Comparison of ENCODE assay signal across 8 cellular contexts in genomic region chr6:158560787-158561246, GRCh38. TPM values are rescaled to one million over a fixed set of nuclear protein-coding genes. Genes with fewer than 3 reads are reported as not detected.
DNase-seq lines count a peak whose midpoint lies in the region; ATAC-seq and TF ChIP-seq lines count a peak whose summit lies in the region.

No MANE protein-coding gene starts in this region.

- peak overlapping the region; percentile 94 for H3K4me2 ChIP-seq in IMR-90 (ENCODE audit: low read depth, low read length)

- H3K14ac ChIP-seq in IMR-90 (replicated peaks; ENCODE audit: low read depth, low read length), result peak overlapping the region; percentile 61

- H2BK5ac ChIP-seq in IMR-90 (ENCODE audit: low read depth, low read length, poor library complexity, severe bottlenecking), result peak overlapping the region; percentile 3

- no peaks in the 10 kb centered on the region for H3K9me3 Mint-ChIP-seq in Calu3 (ENCODE audit: low read depth, unreplicated experiment)
- H3K9me3 Mint-ChIP-seq in activated T-helper 2 cell treated with anti-CD3 and anti-CD28 coated beads, Interferon-gamma antibody, Interleukin-2, Interleukin-4, amounts not matched to agents 10 μg/mL and 5 μg/mL and 100 μg/mL, durations not matched to agents 14 hours and 24 hours and 36 hours, result no peaks in the 10 kb centered on the region

- in situ Hi-C loops in IMR-90 (cut with MboI; ENCODE audit: low sequenced_read_pairs), result no loop called here

- H2AK9ac ChIP-seq in IMR-90 (replicated peaks; ENCODE audit: low read depth, low read length, poor library complexity), result peak overlapping the region; percentile 91

- peaks cover 25% of the 10 kb centered on the region for H3K9me1 ChIP-seq in IMR-90 (ENCODE audit: insufficient read depth, low read length)

- TF ChIP-seq POLR2A in IMR-90 (IDR thresholded peaks at IDR 0.05; ENCODE audit: low read depth, low read length), result no peak
- no peak for TF ChIP-seq POLR2A in spleen (IDR thresholded peaks at IDR 0.05)

- no peaks in the 10 kb centered on the region for H3K27me3 Mint-ChIP-seq in Calu3 (ENCODE audit: unreplicated experiment)
- H3K27me3 Mint-ChIP-seq in activated T-helper 2 cell treated with anti-CD3 and anti-CD28 coated beads, Interferon-gamma antibody, Interleukin-2, Interleukin-4, amounts not matched to agents 10 μg/mL and 5 μg/mL and 100 μg/mL, durations not matched to agents 14 hours and 24 hours and 36 hours (ENCODE audit: low read depth), result peaks cover under 1% of the 10 kb centered on the region

- H2AFZ ChIP-seq in IMR-90 (replicated peaks; ENCODE audit: low read length, poor library complexity), result peak overlapping the region; percentile 90

- H3K4me1 Mint-ChIP-seq in Calu3 (ENCODE audit: low read depth, unreplicated experiment), result peaks cover 18% of the 10 kb centered on the region
- peaks cover 40% of the 10 kb centered on the region for H3K4me1 Mint-ChIP-seq in activated T-helper 2 cell treated with anti-CD3 and anti-CD28 coated beads, Interferon-gamma antibody, Interleukin-2, Interleukin-4, amounts not matched to agents 10 μg/mL and 5 μg/mL and 100 μg/mL, durations not matched to agents 14 hours and 24 hours and 36 hours (ENCODE audit: low read depth)

- peak overlapping the region; percentile 85 for H3K4me3 Mint-ChIP-seq in Calu3 (ENCODE audit: low read depth, unreplicated experiment)
- H3K4me3 Mint-ChIP-seq in activated T-helper 2 cell treated with anti-CD3 and anti-CD28 coated beads, Interferon-gamma antibody, Interleukin-2, Interleukin-4, amounts not matched to agents 10 μg/mL and 5 μg/mL and 100 μg/mL, durations not matched to agents 14 hours and 24 hours and 36 hours (ENCODE audit: low read depth), result peak overlapping the region; percentile 97

- H3K4me1 ChIP-seq in IMR-90 (ENCODE audit: control insufficient read depth, insufficient read depth, low read length) (peaks cover 12% of the 10 kb centered on the region), spleen (peaks cover 10 to 68% (median 57%) of the 10 kb centered on the region in 6 donors)

- H4K5ac ChIP-seq in IMR-90 (ENCODE audit: low read depth, low read length), result peak overlapping the region; percentile 13; the same call in 1 of the 2 replicates

- H3K18ac ChIP-seq in IMR-90 (ENCODE audit: low read depth, low read length), result no peak overlapping the region

- H3K36me3 ChIP-seq in IMR-90 (ENCODE audit: control insufficient read depth, insufficient read depth, low read length) (no peaks in the 10 kb centered on the region), spleen (no peaks in the 10 kb centered on the region)

- H2AK5ac ChIP-seq in IMR-90 (ENCODE audit: low read depth, low read length), result 0 out of 2 replicates have a peak overlapping the region, but pooled peaks have one; percentile 20

- peak overlapping the region; percentile 53 for H4K91ac ChIP-seq in IMR-90 (ENCODE audit: insufficient read depth, low read depth, low read length)

- peak overlapping the region in 1 of 2 experiments; percentile 28; a peak in 2 of 4 replicates for H4K8ac ChIP-seq in IMR-90 (ENCODE audit: low read depth in 2 of 2, low read length in 2 of 2)

- H3K4me3 ChIP-seq in IMR-90 (ENCODE audit: insufficient read depth, low read depth, low read length) (peak overlapping the region; percentile 76), iPS-11a (ENCODE audit: low read depth, low read length) (peak overlapping the region; percentile 67), spleen (peak overlapping the region; percentile 84 to 98 (median 94))

- H3K27me3 ChIP-seq in IMR-90 (ENCODE audit: control insufficient read depth, insufficient read depth, low read length) (no peaks in the 10 kb centered on the region), spleen (replicated peaks in 1 of 7) (no peaks in the 10 kb centered on the region)

- intact Hi-C loops in Calu3 (cut with micrococcal nuclease; ENCODE audit: unreplicated experiment) (no loop called here), IMR-90 (cut with micrococcal nuclease) (loop anchor here (2.0 kb wide), 1 partner anchor 42 kb away; no protein-coding TSS in a partner anchor), spleen (cut with DNase I; ENCODE audit: low total_unique reads) (no loop called here)
- intact Hi-C loops in activated T-helper 2 cell treated with anti-CD3 and anti-CD28 coated beads, Interferon-gamma antibody, Interleukin-2, Interleukin-4, amounts not matched to agents 10 μg/mL and 5 μg/mL and 100 μg/mL, durations not matched to agents 14 hours and 24 hours and 36 hours (cut with micrococcal nuclease), result loop anchor here (1.0 to 5.0 kb wide), 2 partner anchors 16 to 86 kb away; no protein-coding TSS in a partner anchor

- peaks cover 40% of the 10 kb centered on the region for H3K36me3 Mint-ChIP-seq in Calu3 (ENCODE audit: insufficient read depth, unreplicated experiment)
- H3K36me3 Mint-ChIP-seq in activated T-helper 2 cell treated with anti-CD3 and anti-CD28 coated beads, Interferon-gamma antibody, Interleukin-2, Interleukin-4, amounts not matched to agents 10 μg/mL and 5 μg/mL and 100 μg/mL, durations not matched to agents 14 hours and 24 hours and 36 hours (ENCODE audit: low read depth), result peaks cover 19% of the 10 kb centered on the region

- no TSS peak for BruUV-seq in Calu3 (replicated peaks; lab: Mats Ljungman, UMichigan)
- BruUV-seq in IMR-90 (replicated peaks; lab: Mats Ljungman, UMichigan), result no TSS peak

- H4K20me1 ChIP-seq in IMR-90 (ENCODE audit: insufficient read depth, low read length), result peaks cover 50% of the 10 kb centered on the region

- no peak overlapping the region for H2BK15ac ChIP-seq in IMR-90 (ENCODE audit: low read depth, low read length)

- H3K27ac ChIP-seq in IMR-90 (ENCODE audit: insufficient read depth, low read length), result peak overlapping the region; percentile 64
- H3K27ac ChIP-seq in spleen, result peak overlapping the region; percentile 90 to 97 (median 94)

- TF ChIP-seq CTCF in Calu3 (IDR thresholded peaks at IDR 0.05; ENCODE audit: unreplicated experiment) (no peak), IMR-90 (conservative IDR thresholded peaks at IDR 0.05; ENCODE audit: low read depth, low read length) (no peak), spleen (IDR thresholded peaks at IDR 0.05 in 8 of 11, conservative IDR thresholded peaks at IDR 0.05 in 3 of 11) (no peak)

- peak overlapping the region; percentile 83 for H3K9ac ChIP-seq in IMR-90 (ENCODE audit: low read depth, low read length)

- H3K27ac Mint-ChIP-seq in Calu3 (ENCODE audit: unreplicated experiment), result peak overlapping the region; percentile 95
- peak overlapping the region; percentile 95 for H3K27ac Mint-ChIP-seq in activated T-helper 2 cell treated with anti-CD3 and anti-CD28 coated beads, Interferon-gamma antibody, Interleukin-2, Interleukin-4, amounts not matched to agents 10 μg/mL and 5 μg/mL and 100 μg/mL, durations not matched to agents 14 hours and 24 hours and 36 hours

- TF ChIP-seq RAD21 in IMR-90 (IDR thresholded peaks at IDR 0.05; ENCODE audit: low read length), result no peak

- H2BK120ac ChIP-seq in IMR-90 (ENCODE audit: low read depth, low read length), result no peak overlapping the region

- peak overlapping the region; percentile 18 for H3K4ac ChIP-seq in IMR-90 (ENCODE audit: low read depth, low read length)

- H2BK20ac ChIP-seq in IMR-90 (ENCODE audit: low read depth, low read length), result 0 out of 2 replicates have a peak overlapping the region, but pooled peaks have one; percentile 1

- H3K23ac ChIP-seq in IMR-90 (ENCODE audit: low read depth, low read length), result peak overlapping the region; percentile 89

- POLR2A ChIA-PET in IMR-90 (lab: Charles Lee; ENCODE audit: unreplicated experiment), result interaction anchor here (0.7 kb wide), 1 partner anchor 126 kb away, joined by 3 read pairs; no protein-coding TSS in a partner anchor

- H3K56ac ChIP-seq in IMR-90 (ENCODE audit: extremely low read depth, insufficient read depth, low read length), result peak overlapping the region; percentile 61; the same call in 1 of the 2 replicates

- dilution Hi-C loops in IMR-90 (cut with HindIII; ENCODE audit: low sequenced_read_pairs, unreplicated experiment), result no loop called here

- ATAC-seq in IMR-90 (ENCODE audit: low read depth), result peak; percentile 25; the same call in 1 of the 2 replicates

- H3K9me3 ChIP-seq in IMR-90 (ENCODE audit: control insufficient read depth, insufficient read depth, low read length) (no peaks in the 10 kb centered on the region), spleen (no peaks in the 10 kb centered on the region)

- DNase-seq in Calu3 (peak; percentile 16), IMR-90 (no peak), spleen (peak; percentile 84), NCI-H1436 (lab: John Stamatoyannopoulos, UW) (no peak), GM19238 (ENCODE audit: insufficient read length, low spot score) (no peak), SW 1271 (lab: John Stamatoyannopoulos, UW) (no peak)
- no peak for DNase-seq in activated T-helper 2 cell treated with anti-CD3 and anti-CD28 coated beads, Interferon-gamma antibody, Interleukin-2, Interleukin-4, amounts not matched to agents 10 μg/mL and 5 μg/mL and 100 μg/mL, durations not matched to agents 14 hours and 24 hours and 36 hours (ENCODE audit: low spot score)

- peaks cover 13 to 53% of the 10 kb centered on the region in 2 experiments; a peak in 3 of 4 replicates for H3K79me1 ChIP-seq in IMR-90 (ENCODE audit: low read depth in 1 of 2, low read length in 2 of 2)

- CTCF ChIA-PET in Calu3 (lab: Charles Lee), result interaction anchor here (0.8 kb wide), 1 partner anchor 11 kb away, joined by 3 read pairs; no protein-coding TSS in a partner anchor
- CTCF ChIA-PET in IMR-90 (lab: Yijun Ruan, JAX), result no interaction called here

- WGBS in IMR-90 (ENCODE audit: extremely low coverage in 2 of 2, insufficient read length in 1 of 2), 2 experiments, result 2% methylated on average over 9 of the region's 21 CpGs; no CpG with 5 or more reads in 1 of the 2 experiments
- WGBS in spleen, 5 donors, result 4 to 7% (median 5%) methylated on average over 21 of the region's 21 CpGs

TF ChIP-seq in IMR-90, 13 proteins besides CTCF, POLR2A, EP300 and RAD21 (continues in another document):
- TF ChIP-seq USF2 (IDR thresholded peaks at IDR 0.05; ENCODE audit: low read depth, low read length) (no peak), RCOR1 (IDR thresholded peaks at IDR 0.05; ENCODE audit: insufficient replicate concordance, low read length) (no peak)

RNA-seq across cellular contexts. Expression of gene TMEM181, which starts 0.9 kb away (rescaled TPM):
- 42.9 and 48.7 TPM in 2 replicates for total RNA-seq in Calu3 (2022)
- 27.8 and 40.0 TPM in 2 replicates for total RNA-seq in IMR-90 (2012; rRNA removed)
- polyA plus RNA-seq in IMR-90 (2012; rRNA removed), result 16.8 and 22.8 TPM in 2 replicates
- 6.0 and 9.4 TPM in 2 replicates for polyA plus RNA-seq in IMR-90 (2012; cell fraction: cytosol; rRNA removed)
- polyA plus RNA-seq in IMR-90 (2012; cell fraction: nucleus; rRNA removed; ENCODE audit: low replicate concordance), result 4.9 and 22.2 TPM in 2 replicates
- total RNA-seq in activated T-helper 2 cell treated with anti-CD3 and anti-CD28 coated beads, Interferon-gamma antibody, Interleukin-2, Interleukin-4, amounts not matched to agents 10 μg/mL and 5 μg/mL and 100 μg/mL, durations not matched to agents 14 hours and 24 hours and 36 hours, result 16.3 and 16.9 TPM in 2 replicates
- total RNA-seq in spleen, result 10 to 100 TPM; 19.9 to 39.4 (median 25.7) TPM
- 10 to 100 TPM in 1 of 3 donors, 1 to 10 TPM in 2; 7.0 to 10.9 (median 8.3) TPM for polyA plus RNA-seq in spleen

Comparison
In these comparisons a context has a peak if more than half of its experiments do, and no peak if none do; other contexts are left out.
1. DNase-seq: peak in Calu3 (single experiment) and spleen (single experiment); none in IMR-90 (single experiment), activated T-helper 2 cell treated with anti-CD3 and anti-CD28 coated beads, Interferon-gamma antibody, Interleukin-2, Interleukin-4, amounts not matched to agents 10 μg/mL and 5 μg/mL and 100 μg/mL, durations not matched to agents 14 hours and 24 hours and 36 hours (single experiment), NCI-H1436 (single experiment), GM19238 (single experiment) and SW 1271 (0 of 2).
2. intact Hi-C loops: an anchor here in IMR-90 (2.0 kb wide) and activated T-helper 2 cell treated with anti-CD3 and anti-CD28 coated beads, Interferon-gamma antibody, Interleukin-2, Interleukin-4, amounts not matched to agents 10 μg/mL and 5 μg/mL and 100 μg/mL, durations not matched to agents 14 hours and 24 hours and 36 hours (1.0 to 5.0 kb wide); none called in Calu3 and spleen.
3. Peak in every context shown above with its lines, with median percentiles within 50 percentile points of each other: H3K4me3 ChIP-seq.